In genomic region chr1:10942542-10942912, GRCh38 we compare ENCODE assay signal across 1 cellular context.
TF ChIP-seq lines count a peak whose summit lies in the region.

No MANE protein-coding gene starts in this region.

TF ChIP-seq in K562, 482 proteins besides CTCF, POLR2A, EP300 and RAD21 (continued from another document):
- TF ChIP-seq, protein P1, sequence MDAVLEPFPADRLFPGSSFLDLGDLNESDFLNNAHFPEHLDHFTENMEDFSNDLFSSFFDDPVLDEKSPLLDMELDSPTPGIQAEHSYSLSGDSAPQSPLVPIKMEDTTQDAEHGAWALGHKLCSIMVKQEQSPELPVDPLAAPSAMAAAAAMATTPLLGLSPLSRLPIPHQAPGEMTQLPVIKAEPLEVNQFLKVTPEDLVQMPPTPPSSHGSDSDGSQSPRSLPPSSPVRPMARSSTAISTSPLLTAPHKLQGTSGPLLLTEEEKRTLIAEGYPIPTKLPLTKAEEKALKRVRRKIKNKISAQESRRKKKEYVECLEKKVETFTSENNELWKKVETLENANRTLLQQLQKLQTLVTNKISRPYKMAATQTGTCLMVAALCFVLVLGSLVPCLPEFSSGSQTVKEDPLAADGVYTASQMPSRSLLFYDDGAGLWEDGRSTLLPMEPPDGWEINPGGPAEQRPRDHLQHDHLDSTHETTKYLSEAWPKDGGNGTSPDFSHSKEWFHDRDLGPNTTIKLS (IDR thresholded peaks at IDR 0.05; ENCODE audit: borderline replicate concordance, low read depth) = no peak
- TF ChIP-seq ETV6 (IDR thresholded peaks at IDR 0.05; ENCODE audit: borderline replicate concordance in 1 of 2, low read depth in 2 of 2, low read length in 1 of 2) (no peak), ETV6 (CRISPR knock-in tag; IDR thresholded peaks at IDR 0.05; ENCODE audit: borderline replicate concordance) (no peak), ZC3H11A (IDR thresholded peaks at IDR 0.05; ENCODE audit: low read depth, low read length) (no peak), ZBTB9 (CRISPR knock-in tag; IDR thresholded peaks at IDR 0.05) (no peak), PYGO2 (tag; IDR thresholded peaks at IDR 0.05) (no peak), HDAC6 (IDR thresholded peaks at IDR 0.05; ENCODE audit: low read depth, low read length) (no peak), ZKSCAN8 (CRISPR knock-in tag; IDR thresholded peaks at IDR 0.05) (no peak)
- TF ChIP-seq, protein P2, sequence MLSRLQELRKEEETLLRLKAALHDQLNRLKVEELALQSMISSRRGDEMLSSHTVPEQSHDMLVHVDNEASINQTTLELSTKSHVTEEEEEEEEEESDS (CRISPR knock-in tag; IDR thresholded peaks at IDR 0.05) = no peak
- TF ChIP-seq, protein P3, sequence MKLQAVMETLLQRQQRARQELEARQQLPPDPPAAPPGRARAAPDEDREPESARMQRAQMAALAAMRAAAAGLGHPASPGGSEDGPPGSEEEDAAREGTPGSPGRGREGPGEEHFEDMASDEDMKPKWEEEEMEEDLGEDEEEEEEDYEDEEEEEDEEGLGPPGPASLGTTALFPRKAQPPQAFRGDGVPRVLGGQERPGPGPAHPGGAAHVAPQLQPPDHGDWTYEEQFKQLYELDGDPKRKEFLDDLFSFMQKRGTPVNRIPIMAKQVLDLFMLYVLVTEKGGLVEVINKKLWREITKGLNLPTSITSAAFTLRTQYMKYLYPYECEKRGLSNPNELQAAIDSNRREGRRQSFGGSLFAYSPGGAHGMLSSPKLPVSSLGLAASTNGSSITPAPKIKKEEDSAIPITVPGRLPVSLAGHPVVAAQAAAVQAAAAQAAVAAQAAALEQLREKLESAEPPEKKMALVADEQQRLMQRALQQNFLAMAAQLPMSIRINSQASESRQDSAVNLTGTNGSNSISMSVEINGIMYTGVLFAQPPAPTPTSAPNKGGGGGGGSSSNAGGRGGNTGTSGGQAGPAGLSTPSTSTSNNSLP (IDR thresholded peaks at IDR 0.05; ENCODE audit: borderline replicate concordance, low read depth, low read length) = no peak
TF ChIP-seq in K562: peak in this region for 8.
